Comparison of ENCODE assay signal across 17 cellular contexts in genomic region chr15:49088996-49089395, GRCh38. TPM values are rescaled to one million over a fixed set of nuclear protein-coding genes. Genes with fewer than 3 reads are reported as not detected.
DNase-seq lines count a peak whose midpoint lies in the region; ATAC-seq, FAIRE-seq and TF ChIP-seq lines count a peak whose summit lies in the region.
"Had no signal": no experiment of that assay in that cellular context is flagged by ENCODE, and none has a peak within 500 bp of the region (broad histone marks: within the 10 kb centered on the region; RNA-seq: fewer than 3 reads in every experiment).

No MANE protein-coding gene starts in this region.

- no peaks in the 10 kb centered on the region for H3K36me3 ChIP-seq in small intestine (ENCODE audit: control insufficient read depth in 2 of 2, insufficient read depth in 2 of 2, low read length in 2 of 2)
- H3K36me3 ChIP-seq: SJCRH30 had no signal

- TF ChIP-seq CTCF in GM13977 (IDR thresholded peaks at IDR 0.05; ENCODE audit: extremely low read depth, insufficient read depth, missing control alignments) = no peak

- WGBS in small intestine, 3 donors = 86 to 92% (median 90%) methylated on average over 4 of the region's 4 CpGs

- no peaks in the 10 kb centered on the region for H3K9me3 ChIP-seq in small intestine (ENCODE audit: control insufficient read depth, low read depth)
- H3K9me3 ChIP-seq: SJCRH30 had no signal

- H3K4me1 ChIP-seq in small intestine (ENCODE audit: control insufficient read depth in 2 of 2, insufficient read depth in 1 of 2, low read depth in 1 of 2, low read length in 1 of 2) = no peaks in the 10 kb centered on the region
- H3K4me1 ChIP-seq: SJCRH30 had no signal

- no peak for FAIRE-seq in small intestine (lab: Jason Lieb, UNC)
- FAIRE-seq: GM12892 had no signal

- H3K27ac ChIP-seq in angular gyrus (ENCODE audit: low read depth, low read length) (peak overlapping the region; percentile 85), small intestine (ENCODE audit: low read depth in 1 of 2, low read length in 1 of 2) (no peak overlapping the region)
- H3K27ac ChIP-seq: C4-2B, GM23248, SJCRH30 had no signal

- no peak overlapping the region for H3K4me3 ChIP-seq in Jurkat, Clone E6-1 (ENCODE audit: low read length)
- no peak overlapping the region for H3K4me3 ChIP-seq in small intestine (ENCODE audit: low read depth in 1 of 2, low read length in 2 of 2)
- H3K4me3 ChIP-seq: GM23248, SJCRH30 had no signal

- intact Hi-C loops in sciatic nerve (cut with DNase I) = no loop called here

- in situ Hi-C loops in GM13977 (cut with MboI; ENCODE audit: low pct_unique_long_range_greater_than_20kb, low sequenced_read_pairs, unreplicated experiment) = no loop called here

- peak; percentile 34 for DNase-seq in Jurkat, Clone E6-1 (ENCODE audit: low read depth, low spot score)
- DNase-seq in inferior parietal cortex (ENCODE audit: extremely low spot score) = peak; percentile 58
- no peak for DNase-seq in sciatic nerve (ENCODE audit: low spot score)
- DNase-seq in small intestine = no peak
- DNase-seq in GM13977 (ENCODE audit: low spot score) = no peak
- DNase-seq in NCI-H2107 (lab: John Stamatoyannopoulos, UW) = no peak
- no peak for DNase-seq in Kasumi-1 (lab: John Stamatoyannopoulos, UW)
- DNase-seq: DMS 273 treated with DMSO at 0.1 percent for 48 hours, GM23248, NCI-H1105 treated with DMSO at 0.1 percent for 48 hours, NCI-H187, NCI-H446, SJCRH30 had no signal

- ATAC-seq in sciatic nerve = peak; percentile 63
- ATAC-seq: HCT116 had no signal

- no peaks in the 10 kb centered on the region for H3K27me3 ChIP-seq in small intestine (ENCODE audit: control insufficient read depth in 2 of 2, insufficient read depth in 2 of 2, low read length in 2 of 2)
- H3K27me3 ChIP-seq: SJCRH30 had no signal

RNA-seq across cellular contexts. Expression of gene SECISBP2L, which starts 42.8 kb away (rescaled TPM):
- 7.7 TPM for polyA plus RNA-seq in Jurkat, Clone E6-1 (2012; ENCODE audit: insufficient read depth, insufficient read length)
- total RNA-seq in sciatic nerve = 599 TPM
- 1 to 10 TPM; 5.4 to 7.8 (median 7.2) TPM for polyA plus RNA-seq in small intestine

Comparison
In these comparisons a context has a peak if more than half of its experiments do, and no peak if none do; other contexts are left out.
1. DNase-seq: peak in Jurkat, Clone E6-1 (single experiment) and inferior parietal cortex (single experiment); none in sciatic nerve (single experiment), small intestine (single experiment), GM13977 (single experiment), NCI-H2107 (single experiment) and Kasumi-1 (0 of 2).